In genomic region chr20:58388882-58389323, GRCh38 we compare ENCODE assay signal across 8 cellular contexts. TPM values are rescaled to one million over a fixed set of nuclear protein-coding genes. Genes with fewer than 3 reads are reported as not detected.
DNase-seq lines count a peak whose midpoint lies in the region; ATAC-seq and TF ChIP-seq lines count a peak whose summit lies in the region.

A gene with protein sequence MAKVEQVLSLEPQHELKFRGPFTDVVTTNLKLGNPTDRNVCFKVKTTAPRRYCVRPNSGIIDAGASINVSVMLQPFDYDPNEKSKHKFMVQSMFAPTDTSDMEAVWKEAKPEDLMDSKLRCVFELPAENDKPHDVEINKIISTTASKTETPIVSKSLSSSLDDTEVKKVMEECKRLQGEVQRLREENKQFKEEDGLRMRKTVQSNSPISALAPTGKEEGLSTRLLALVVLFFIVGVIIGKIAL (plus strand): TSS chr20:58389229. CDS start chr20:58389460, 231 bp downstream.

- peak; percentile 96 for ATAC-seq in GM21528 (IDR thresholded peaks at IDR 0.05; ENCODE audit: low FRiP score, unreplicated experiment)
- ATAC-seq in mucosa of descending colon = peak; percentile 99

- DNase-seq in DMS 273 treated with DMSO at 0.1 percent for 48 hours (lab: John Stamatoyannopoulos, UW) (peak; percentile 77), HuH-7.5 (ENCODE audit: low spot score) (peak; percentile 79), OCI-M1 (lab: John Stamatoyannopoulos, UW) (peak; percentile 97), activated T-cell treated with anti-CD3 and anti-CD28 coated beads for 24 hours (ENCODE audit: low read depth) (peak; percentile 97), epidermal melanocyte (ENCODE audit: insufficient read length, low spot score) (peak; percentile 31), mucosa of descending colon (peak; percentile 96 to 99 (median 97))
- DNase-seq in stimulated activated CD8-positive, alpha-beta memory T cell treated with anti-CD3 and anti-CD28 coated beads, Interleukin-4, amount 100 ng/mL, for 1 hour (ENCODE audit: low read depth in 2 of 2, low spot score in 1 of 2) = peak; percentile 92 to 96

- TF ChIP-seq CTCF in mucosa of descending colon (IDR thresholded peaks at IDR 0.05) = no peak

- H3K9me3 ChIP-seq in mucosa of descending colon = no peaks in the 10 kb centered on the region

- no peaks in the 10 kb centered on the region for H3K36me3 ChIP-seq in mucosa of descending colon (ENCODE audit: low read depth)

- intact Hi-C loops in mucosa of descending colon (cut with DNase I, micrococcal nuclease) = no loop called here

- peak within 1 kb of the TSS; percentile 59 for H3K4me3 ChIP-seq in mucosa of descending colon

- peaks cover 22% of the 10 kb centered on the region for H3K4me1 ChIP-seq in mucosa of descending colon (ENCODE audit: low read depth)

RNA-seq across cellular contexts. Expression of the gene that starts here (rescaled TPM):
- 10 to 100 TPM; 52.5 to 74.6 (median 58.8) TPM for total RNA-seq in mucosa of descending colon

Comparison
In these comparisons a context has a peak if more than half of its experiments do, and no peak if none do; other contexts are left out.
1. Peak in every context shown above with its lines: DNase-seq, ATAC-seq and H3K4me3 ChIP-seq.
2. DNase-seq: peak in every context shown above with its lines; median percentile 97 in OCI-M1; 97 in activated T-cell treated with anti-CD3 and anti-CD28 coated beads for 24 hours; 97 in mucosa of descending colon; 94 in stimulated activated CD8-positive, alpha-beta memory T cell treated with anti-CD3 and anti-CD28 coated beads, Interleukin-4, amount 100 ng/mL, for 1 hour; 79 in HuH-7.5; 77 in DMS 273 treated with DMSO at 0.1 percent for 48 hours; 31 in epidermal melanocyte.